In the genomic region with DNA sequence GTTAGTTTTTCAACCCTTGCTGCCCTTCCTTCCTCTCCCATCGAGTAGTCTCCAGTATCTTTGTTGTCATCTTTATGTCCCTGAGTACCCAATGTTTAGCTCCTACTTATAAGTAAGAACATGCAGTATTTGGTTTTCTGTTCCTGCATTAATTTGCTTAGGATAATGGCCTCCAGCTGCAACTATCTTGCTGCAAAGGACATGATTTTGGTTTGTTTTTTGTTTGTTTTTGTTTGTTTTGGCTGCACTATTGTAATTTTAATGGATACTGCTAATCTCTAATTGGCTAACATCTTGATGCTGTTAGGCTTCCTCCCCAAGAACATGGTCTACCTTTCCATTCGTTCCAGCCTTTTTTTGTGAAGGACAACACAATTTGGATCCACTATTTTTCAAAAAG, we compare ENCODE assay signal across 25 cellular contexts.
"Had no signal": no experiment of that assay in that cellular context is flagged by ENCODE, and none has a peak within 500 bp of the region (broad histone marks: within the 10 kb centered on the region; RNA-seq: fewer than 3 reads in every experiment).

No MANE protein-coding gene starts in this region.

- DNase-seq: activated CD4-positive, alpha-beta T cell treated with anti-CD3 and anti-CD28 coated beads for 4 hours; activated CD4-positive, alpha-beta T cell treated with anti-CD3 and anti-CD28 coated beads, Interleukin-2, amount 50 U/mL, for 48 hours; activated CD4-positive, CD25-positive, alpha-beta regulatory T cell; activated naive CD4-positive, alpha-beta T cell; activated T-cell treated with anti-CD3 and anti-CD28 coated beads, Interleukin-2, amount 50 U/mL, for 24 hours; anterior cingulate cortex; body of pancreas; cortex of kidney; endodermal cell; heart left ventricle; left ventricle myocardium superior; mammary epithelial cell; naive thymus-derived CD8-positive, alpha-beta T cell; stimulated activated CD4-positive, alpha-beta T cell treated with anti-CD3 and anti-CD28 coated beads, Interleukin-2, amount 100 ng/mL, for 48 hours; stimulated activated CD8-positive, alpha-beta memory T cell treated with anti-CD3 and anti-CD28 coated beads, Interleukin-4, amount 100 ng/mL, for 48 hours; stimulated activated naive B cell treated with anti-CD40 and anti-IgM and Interleukin-4, amounts not matched to agents 10 μg/mL and 1 μg/mL and 100 μg/mL, for 72 hours; testis; trophoblast cell; uterus had no signal

- H3K27ac Mint-ChIP-seq: activated T-cell treated with anti-CD3 and anti-CD28 coated beads, Interleukin-2, amount 50 U/mL, for 24 hours; activated T-helper 17 cell treated with anti-CD3 and anti-CD28 coated beads, Interleukin-2, amount 50 U/mL, for 72 hours; endodermal cell; naive thymus-derived CD8-positive, alpha-beta T cell; neural progenitor cell; stimulated activated naive B cell treated with anti-CD40 and anti-IgM and Interleukin-4, amounts not matched to agents 10 μg/mL and 1 μg/mL and 100 μg/mL, for 72 hours had no signal

- ATAC-seq: body of pancreas; heart left ventricle; left ventricle myocardium superior; naive thymus-derived CD8-positive, alpha-beta T cell had no signal

- H3K4me3 ChIP-seq: body of pancreas, cardiac muscle cell, heart left ventricle, neural progenitor cell, prostate gland, testis, uterus had no signal

- H3K4me3 Mint-ChIP-seq: activated T-cell treated with anti-CD3 and anti-CD28 coated beads, Interleukin-2, amount 50 U/mL, for 24 hours; activated T-helper 17 cell treated with anti-CD3 and anti-CD28 coated beads, Interleukin-2, amount 50 U/mL, for 72 hours; endodermal cell; mesothelial cell of epicardium; naive thymus-derived CD8-positive, alpha-beta T cell; neural progenitor cell; stimulated activated naive B cell treated with anti-CD40 and anti-IgM and Interleukin-4, amounts not matched to agents 10 μg/mL and 1 μg/mL and 100 μg/mL, for 72 hours had no signal

- H3K27me3 Mint-ChIP-seq: activated T-cell treated with anti-CD3 and anti-CD28 coated beads, Interleukin-2, amount 50 U/mL, for 24 hours; activated T-helper 17 cell treated with anti-CD3 and anti-CD28 coated beads, Interleukin-2, amount 50 U/mL, for 72 hours had no signal

- H3K9ac ChIP-seq: neural progenitor cell had no signal

- H2AFZ ChIP-seq: neural progenitor cell had no signal

- H3K4me2 ChIP-seq: neural progenitor cell had no signal

- H3K9me3 ChIP-seq: body of pancreas, prostate gland, testis, uterus had no signal

- H3K36me3 ChIP-seq: cardiac muscle cell, heart left ventricle, neural progenitor cell, prostate gland, uterus had no signal

- H3K9me3 Mint-ChIP-seq: activated T-cell treated with anti-CD3 and anti-CD28 coated beads, Interleukin-2, amount 50 U/mL, for 24 hours; activated T-helper 17 cell treated with anti-CD3 and anti-CD28 coated beads, Interleukin-2, amount 50 U/mL, for 72 hours had no signal

- H3K4me1 Mint-ChIP-seq: endodermal cell, neural progenitor cell had no signal

- H3K36me3 Mint-ChIP-seq: mesothelial cell of epicardium; naive thymus-derived CD8-positive, alpha-beta T cell; neural progenitor cell had no signal

- H3K27ac ChIP-seq: body of pancreas, cardiac muscle cell, epithelial cell of prostate, heart left ventricle, neural progenitor cell, prostate gland, uterus had no signal

- H3K27me3 ChIP-seq: body of pancreas, cardiac muscle cell, heart left ventricle, neural progenitor cell, testis, uterus had no signal

- H3K4me1 ChIP-seq: body of pancreas, neural progenitor cell, prostate gland, uterus had no signal
